In the genomic region with DNA sequence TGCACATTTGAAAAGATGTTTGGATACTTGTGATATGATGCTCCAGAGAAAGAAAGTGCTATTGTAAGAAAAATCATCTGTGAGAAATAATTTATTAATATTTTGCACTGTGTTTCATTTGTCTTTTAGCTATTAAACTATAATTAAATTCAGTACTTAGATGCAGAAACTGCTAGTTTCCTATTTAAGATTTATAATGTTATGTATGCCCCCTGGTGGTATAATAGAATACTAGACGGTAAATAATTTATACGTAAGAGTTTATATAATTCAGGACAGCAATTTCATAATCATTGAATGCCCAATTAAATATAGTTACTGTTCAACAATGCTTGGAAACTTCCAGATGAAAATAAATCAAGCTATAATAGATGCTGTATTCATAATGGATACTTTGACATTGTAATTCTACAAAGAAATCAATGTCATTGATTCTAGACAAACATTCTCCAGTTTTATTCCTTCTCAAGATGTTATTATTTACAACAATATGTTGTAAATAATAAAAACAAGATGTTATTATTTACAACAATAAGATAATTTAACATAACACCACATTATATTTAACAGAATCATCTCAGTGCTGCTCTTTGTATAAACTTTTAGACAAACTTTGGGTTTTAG, we compare ENCODE assay signal across 8 cellular contexts.
DNase-seq lines count a peak whose midpoint lies in the region; ATAC-seq and TF ChIP-seq lines count a peak whose summit lies in the region.

No MANE protein-coding gene starts in this region.

- no peak overlapping the region for H3K18ac ChIP-seq in mesendoderm (ENCODE audit: low read length)

- no CpG with 5 or more reads among the region's 2 CpGs for WGBS in mesendoderm (ENCODE audit: extremely low coverage, insufficient coverage, low lambda C conversion rate)

- H2AK5ac ChIP-seq in mesendoderm (ENCODE audit: low read length) = no peak overlapping the region

- no peak overlapping the region for H3K9ac ChIP-seq in mesendoderm (ENCODE audit: low read length)

- no peak overlapping the region for H3K56ac ChIP-seq in mesendoderm (ENCODE audit: low read length)

- POLR2A ChIA-PET in MCF 10A (lab: Yijun Ruan, JAX) = interaction anchor here (0.7 kb wide), 1 partner anchor 829 kb away, joined by 3 read pairs; no protein-coding TSS in a partner anchor

- no peak overlapping the region for H4K8ac ChIP-seq in mesendoderm (ENCODE audit: low read depth, low read length)

- BruUV-seq in MCF 10A (replicated peaks; lab: Mats Ljungman, UMichigan) = no TSS peak

- H3K4ac ChIP-seq in mesendoderm (ENCODE audit: low read depth, low read length) = no peak overlapping the region

- no peak overlapping the region for H3K23ac ChIP-seq in mesendoderm (ENCODE audit: low read length)

- peaks cover 24% of the 10 kb centered on the region for H3K27me3 Mint-ChIP-seq in MCF 10A (ENCODE audit: insufficient read depth, unreplicated experiment)

- H3K36me3 Mint-ChIP-seq in MCF 10A (ENCODE audit: insufficient read depth, unreplicated experiment) = no peaks in the 10 kb centered on the region

- no peaks in the 10 kb centered on the region for H3K27me3 ChIP-seq in mesendoderm (ENCODE audit: insufficient read depth, low read length, poor library complexity)

- no peaks in the 10 kb centered on the region for H3K79me1 ChIP-seq in mesendoderm (ENCODE audit: low read length)

- no peak overlapping the region for H2BK5ac ChIP-seq in mesendoderm (ENCODE audit: low read length)

- no peak overlapping the region for H3K27ac Mint-ChIP-seq in MCF 10A (ENCODE audit: low read depth, unreplicated experiment)

- no peak overlapping the region for H3K27ac ChIP-seq in mesendoderm (ENCODE audit: low read depth, low read length)

- intact Hi-C loops in MCF 10A (cut with micrococcal nuclease) = loop anchor here (1.0 to 10.0 kb wide), 3 partner anchors 184 to 935 kb away; no protein-coding TSS in a partner anchor

- H4K5ac ChIP-seq in mesendoderm (ENCODE audit: low read length) = no peak overlapping the region

- H2BK15ac ChIP-seq in mesendoderm (replicated peaks; ENCODE audit: low read depth) = no peak overlapping the region

- no peak overlapping the region for H3K4me2 ChIP-seq in mesendoderm (ENCODE audit: low read length)

- DNase-seq in NCI-H146 (lab: John Stamatoyannopoulos, UW) (peak; percentile 13), NCI-H146 treated with DMSO at 0.1 percent for 48 hours (lab: John Stamatoyannopoulos, UW; ENCODE audit: unreplicated experiment) (no peak), NCI-H2227 (lab: John Stamatoyannopoulos, UW; ENCODE audit: unreplicated experiment) (peak; percentile 11), MCF 10A (ENCODE audit: unreplicated experiment) (peak; percentile 36), mesendoderm (peak; percentile 21)
- DNase-seq in activated T-cell treated with anti-CD3 and anti-CD28 coated beads, Interleukin-2, amount 50 U/mL, for 1 hour = no peak

- no peak for ATAC-seq in GM19455 (IDR thresholded peaks at IDR 0.05; ENCODE audit: unreplicated experiment)
- ATAC-seq in GM21360 (IDR thresholded peaks at IDR 0.05; ENCODE audit: unreplicated experiment) = no peak

- H2BK120ac ChIP-seq in mesendoderm (ENCODE audit: low read depth, low read length) = no peak overlapping the region

- CTCF ChIA-PET in MCF 10A (lab: Yijun Ruan, JAX) = interaction anchor here (0.6 to 2.8 kb wide), 9 partner anchors 33 to 1984 kb away, joined by 3 to 16 read pairs (median 4); no protein-coding TSS in a partner anchor

- no peaks in the 10 kb centered on the region for H3K36me3 ChIP-seq in mesendoderm (ENCODE audit: control insufficient read depth, insufficient read depth, low read length)

- H3K4me1 ChIP-seq in mesendoderm (ENCODE audit: control insufficient read depth, low read depth, low read length) = no peaks in the 10 kb centered on the region

- no peaks in the 10 kb centered on the region for H3K9me3 Mint-ChIP-seq in MCF 10A (ENCODE audit: unreplicated experiment)

- no peak for TF ChIP-seq CTCF in MCF 10A (IDR thresholded peaks at IDR 0.05; ENCODE audit: unreplicated experiment)

- H3K4me3 Mint-ChIP-seq in MCF 10A (ENCODE audit: unreplicated experiment) = no peak overlapping the region

- H3K4me3 ChIP-seq in mesendoderm (ENCODE audit: low read length) = no peak overlapping the region

- H3K79me2 ChIP-seq in mesendoderm (ENCODE audit: control insufficient read depth, insufficient read depth, low read length) = no peaks in the 10 kb centered on the region

- no peaks in the 10 kb centered on the region for H3K4me1 Mint-ChIP-seq in MCF 10A (ENCODE audit: insufficient read depth, unreplicated experiment)

Comparison
In these comparisons a context has a peak if more than half of its experiments do, and no peak if none do; other contexts are left out.
1. DNase-seq: peak in NCI-H146 (single experiment), NCI-H2227 (single experiment), MCF 10A (single experiment) and mesendoderm (single experiment); none in NCI-H146 treated with DMSO at 0.1 percent for 48 hours (single experiment) and activated T-cell treated with anti-CD3 and anti-CD28 coated beads, Interleukin-2, amount 50 U/mL, for 1 hour (single experiment).